8 cellular contexts compared by ENCODE assay signal in genomic region chr11:65290448-65291165, GRCh38. TPM values are rescaled to one million over a fixed set of nuclear protein-coding genes. Genes with fewer than 3 reads are reported as not detected.
A peak's percentile ranks its signal among the peaks of the same experiment; 100 is the strongest.
DNase-seq lines count a peak whose midpoint lies in the region; ATAC-seq and TF ChIP-seq lines count a peak whose summit lies in the region.

No MANE protein-coding gene starts in this region.

- no peaks in the 10 kb centered on the region for H4K20me1 ChIP-seq in mammary epithelial cell (ENCODE audit: insufficient read depth, low read length)

- ATAC-seq in upper lobe of right lung, result peak; percentile 96
- no peak for ATAC-seq in HG03097 (IDR thresholded peaks at IDR 0.05; ENCODE audit: low FRiP score, unreplicated experiment)

- H3K27me3 ChIP-seq in mammary epithelial cell (ENCODE audit: insufficient read depth, low read length) (no peaks in the 10 kb centered on the region), upper lobe of right lung (no peaks in the 10 kb centered on the region)

- intact Hi-C loops in mammary epithelial cell (cut with micrococcal nuclease) (no loop called here), upper lobe of right lung (cut with DNase I) (no loop called here)

- H3K4me3 ChIP-seq in mammary epithelial cell (replicated peaks in 1 of 3; ENCODE audit: insufficient read depth in 1 of 3, low read depth in 2 of 3, low read length in 3 of 3) (no peak overlapping the region), upper lobe of right lung (no peak overlapping the region)

- H3K4me2 ChIP-seq in mammary epithelial cell (ENCODE audit: insufficient read depth, low read depth, low read length), result no peak overlapping the region

- TF ChIP-seq CTCF in mammary epithelial cell (conservative IDR thresholded peaks at IDR 0.05 in 1 of 2, IDR thresholded peaks at IDR 0.05 in 1 of 2; ENCODE audit: extremely low read depth in 1 of 2, insufficient read depth in 1 of 2, low read depth in 1 of 2, low read length in 2 of 2), result no peak
- no peak for TF ChIP-seq CTCF in upper lobe of right lung (IDR thresholded peaks at IDR 0.05)

- in situ Hi-C loops in G401 (cut with HindIII; ENCODE audit: low sequenced_read_pairs), result no loop called here
- in situ Hi-C loops in mammary epithelial cell (cut with MboI; ENCODE audit: low sequenced_read_pairs in 2 of 2), result no loop called here

- H3K36me3 ChIP-seq in mammary epithelial cell (ENCODE audit: insufficient read depth, low read length) (peaks cover 31% of the 10 kb centered on the region), upper lobe of right lung (peaks cover 18% of the 10 kb centered on the region)

- dilution Hi-C loops in mammary epithelial cell (cut with HindIII; ENCODE audit: low sequenced_read_pairs), result no loop called here

- H3K9me3 ChIP-seq in mammary epithelial cell (replicated peaks; ENCODE audit: insufficient read depth, low read length), result no peaks in the 10 kb centered on the region
- H3K9me3 ChIP-seq in upper lobe of right lung, result no peaks in the 10 kb centered on the region

- H3K27ac ChIP-seq in mammary epithelial cell (ENCODE audit: insufficient read depth, low read depth, low read length) (no peak overlapping the region), upper lobe of right lung (peak overlapping the region; percentile 89)

- no peak overlapping the region for H3K9ac ChIP-seq in mammary epithelial cell (ENCODE audit: insufficient read depth, low read length)

- H2AFZ ChIP-seq in mammary epithelial cell (ENCODE audit: low read depth, low read length), result no peak overlapping the region

- no peaks in the 10 kb centered on the region for H3K4me1 ChIP-seq in mammary epithelial cell (ENCODE audit: insufficient read depth, low read length)
- H3K4me1 ChIP-seq in upper lobe of right lung, result peaks cover 56% of the 10 kb centered on the region

- H3K79me2 ChIP-seq in mammary epithelial cell (ENCODE audit: insufficient read depth, low read length), result no peaks in the 10 kb centered on the region

- BruUV-seq in mammary epithelial cell (replicated peaks; lab: Mats Ljungman, UMichigan), result no TSS peak

- DNase-seq in G401 (ENCODE audit: low spot score) (peak; percentile 25), NAMALWA (ENCODE audit: low spot score) (peak; percentile 36), mammary epithelial cell (peak; percentile 63), lung microvascular endothelial cell (ENCODE audit: low read depth in 2 of 2) (peak; percentile 92 to 94), upper lobe of right lung (peak; percentile 91), cerebellar cortex (ENCODE audit: low spot score) (no peak), foreskin melanocyte (no peak)

- CTCF ChIA-PET in mammary epithelial cell (lab: Charles Lee; ENCODE audit: low non-redundant PET), result no interaction called here

- 88% methylated on average over 8 of the region's 8 CpGs for WGBS in mammary epithelial cell (ENCODE audit: low coverage, missing lambda C conversion rate)

RNA-seq across cellular contexts. Expression of gene CDC42EP2, which starts 24.1 kb away (rescaled TPM):
- 4.6 TPM in 1 of 2 replicates, not detected in the other for total RNA-seq in G401 (2014; rRNA removed; shearing (Covaris generic))
- 10 to 100 TPM in 1 of 2 donors, 1 to 10 TPM in 1; 6.8 to 24.8 TPM for total RNA-seq in mammary epithelial cell
- 21.8 TPM for polyA plus RNA-seq in mammary epithelial cell
- 41.6 TPM for polyA minus RNA-seq in mammary epithelial cell
- total RNA-seq in lung microvascular endothelial cell, result 5.4 and 10.1 TPM in 2 replicates
- 27.5 TPM for total RNA-seq in upper lobe of right lung

RNA-seq across cellular contexts. Expression of gene POLA2, which starts 28.8 kb away (rescaled TPM):
- 10.8 and 19.4 TPM in 2 replicates for total RNA-seq in G401 (2014; rRNA removed; shearing (Covaris generic))
- 10 to 100 TPM in 1 of 2 donors, 1 to 10 TPM in 1; 7.7 to 21.8 TPM for total RNA-seq in mammary epithelial cell
- 38.8 TPM for polyA plus RNA-seq in mammary epithelial cell
- 62.1 TPM for polyA minus RNA-seq in mammary epithelial cell
- total RNA-seq in lung microvascular endothelial cell, result 1.8 and 3.5 TPM in 2 replicates
- 9.5 TPM for total RNA-seq in upper lobe of right lung

RNA-seq across cellular contexts. Expression of gene DPF2, which starts 43.0 kb away (rescaled TPM):
- 52.8 and 54.3 TPM in 2 replicates for total RNA-seq in G401 (2014; rRNA removed; shearing (Covaris generic))
- total RNA-seq in mammary epithelial cell, result 10 to 100 TPM; 31.0 to 54.6 TPM
- polyA plus RNA-seq in mammary epithelial cell, result 32.7 TPM
- polyA minus RNA-seq in mammary epithelial cell, result 80.0 TPM
- 17.9 and 18.3 TPM in 2 replicates for total RNA-seq in lung microvascular endothelial cell
- total RNA-seq in upper lobe of right lung, result 53.7 TPM

Comparison
In these comparisons a context has a peak if more than half of its experiments do, and no peak if none do; other contexts are left out.
1. DNase-seq: peak in G401 (single experiment), NAMALWA (single experiment), mammary epithelial cell (single experiment), lung microvascular endothelial cell (2 of 2) and upper lobe of right lung (single experiment); none in cerebellar cortex (single experiment) and foreskin melanocyte (single experiment).